In the genomic region with DNA sequence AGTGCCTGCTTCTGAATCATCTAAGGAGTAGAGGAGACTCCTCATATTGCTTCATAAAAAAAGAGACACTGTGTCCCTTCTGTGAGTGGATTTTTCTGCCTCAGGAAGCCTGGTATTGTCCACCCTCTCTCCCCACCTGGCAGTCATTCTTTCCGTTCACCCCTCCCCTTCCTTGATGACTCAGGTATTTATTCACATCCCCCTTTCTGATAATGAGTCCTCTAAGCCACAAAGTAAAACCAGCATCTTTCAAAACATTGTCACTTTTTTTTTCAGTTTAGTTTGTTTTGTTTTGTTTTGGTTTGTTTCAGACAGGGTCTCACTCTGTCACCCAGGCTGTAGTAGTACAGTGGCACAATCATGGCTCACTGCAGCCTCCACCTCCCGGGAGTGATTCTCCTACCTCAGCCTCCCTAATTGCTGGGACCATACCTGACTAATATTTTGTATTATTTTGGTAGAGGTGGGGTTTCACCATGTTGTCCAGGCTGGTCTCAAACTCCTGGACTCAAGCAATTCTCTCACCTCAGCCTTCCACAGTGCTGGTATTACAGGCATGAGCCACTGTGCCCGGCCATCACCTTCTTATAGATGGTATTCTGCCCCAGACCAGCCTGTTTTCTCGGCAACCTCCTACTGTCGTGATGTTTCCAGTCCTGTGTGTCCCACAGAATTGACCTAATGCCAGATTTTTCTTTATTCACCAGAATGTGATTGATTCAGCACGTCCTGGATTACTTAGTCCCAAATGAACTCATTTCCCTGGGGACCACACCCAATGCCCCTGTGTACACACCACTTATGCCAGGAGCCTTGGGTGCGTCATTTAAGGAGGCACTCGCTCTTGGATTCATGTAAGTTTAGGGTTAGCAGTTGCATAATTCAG, we compare ENCODE assay signal across 8 cellular contexts.
DNase-seq lines count a peak whose midpoint lies in the region; ATAC-seq and TF ChIP-seq lines count a peak whose summit lies in the region.

No MANE protein-coding gene starts in this region.

- POLR2A ChIA-PET in SK-N-SH (lab: Yijun Ruan, JAX): no interaction called here

- DNase-seq in AG20443 (ENCODE audit: low spot score) (peak; percentile 22), SK-N-SH (no peak), fibroblast of the aortic adventitia (ENCODE audit: low read depth) (peak; percentile 46), NCI-H128 (lab: John Stamatoyannopoulos, UW; ENCODE audit: unreplicated experiment) (no peak), NCI-H526 treated with DMSO at 0.1 percent for 48 hours (lab: John Stamatoyannopoulos, UW) (no peak), AG08396 (ENCODE audit: low spot score) (no peak)

- WGBS in SK-N-SH (ENCODE audit: low lambda C conversion rate): 56% methylated on average over 8 of the region's 8 CpGs

- no peaks in the 10 kb centered on the region for H3K9me3 ChIP-seq in SK-N-SH

- H3K4me3 ChIP-seq in SK-N-SH (ENCODE audit: low read depth in 2 of 2, low read length in 1 of 2) (no peak overlapping the region), fibroblast of the aortic adventitia (ENCODE audit: low read depth, low read length) (no peak overlapping the region)

- H4K20me1 ChIP-seq in SK-N-SH (ENCODE audit: insufficient read depth): no peaks in the 10 kb centered on the region

- TF ChIP-seq CTCF in SK-N-SH (IDR thresholded peaks at IDR 0.05): no peak
- TF ChIP-seq CTCF in fibroblast of the aortic adventitia (IDR thresholded peaks at IDR 0.05; ENCODE audit: insufficient read depth, low read length): no peak

- peaks cover 10 to 12% of the 10 kb centered on the region in 2 experiments for H3K4me1 ChIP-seq in SK-N-SH (ENCODE audit: control insufficient read depth in 1 of 2, insufficient read depth in 2 of 2, low read depth in 1 of 2, low read length in 1 of 2)

- no peaks in the 10 kb centered on the region for H3K79me2 ChIP-seq in SK-N-SH (ENCODE audit: insufficient read depth)

- ATAC-seq in GM19035 (IDR thresholded peaks at IDR 0.05; ENCODE audit: unreplicated experiment) (peak; percentile 84), HG03103 (IDR thresholded peaks at IDR 0.05; ENCODE audit: low read depth, unreplicated experiment) (peak; percentile 88)

- no peak overlapping the region for H2AFZ ChIP-seq in SK-N-SH (ENCODE audit: low read depth)

- H3K27me3 ChIP-seq in SK-N-SH (ENCODE audit: insufficient read depth): no peaks in the 10 kb centered on the region

- H3K4me2 ChIP-seq in SK-N-SH: peak overlapping the region; percentile 4; the same call in 1 of the 2 replicates

- H3K9me2 ChIP-seq in SK-N-SH: no peaks in the 10 kb centered on the region

- peak overlapping the region in 1 of 2 experiments; percentile 56; a peak in 2 of 4 replicates for H3K27ac ChIP-seq in SK-N-SH (ENCODE audit: low read depth in 2 of 2, low read length in 1 of 2)

- H3F3A ChIP-seq in SK-N-SH (replicated peaks; ENCODE audit: insufficient read depth): peaks cover 13% of the 10 kb centered on the region

- H3K9ac ChIP-seq in SK-N-SH: no peak overlapping the region

- no peak for TF ChIP-seq RAD21 in SK-N-SH (IDR thresholded peaks at IDR 0.05; ENCODE audit: low read length)

- CTCF ChIA-PET in SK-N-SH (lab: Yijun Ruan, JAX): no interaction called here

- no peaks in the 10 kb centered on the region for H3K36me3 ChIP-seq in SK-N-SH (replicated peaks in 1 of 2; ENCODE audit: control insufficient read depth in 1 of 2, insufficient read depth in 2 of 2, low read length in 1 of 2)

- TF ChIP-seq EP300 in SK-N-SH (IDR thresholded peaks at IDR 0.05; ENCODE audit: borderline replicate concordance in 1 of 2, low read depth in 1 of 2, low read length in 1 of 2): no peak

TF ChIP-seq in SK-N-SH, 30 proteins besides CTCF, POLR2A, EP300 and RAD21 (continues in another document):
- TF ChIP-seq FOSL2 (IDR thresholded peaks at IDR 0.05; ENCODE audit: borderline replicate concordance, low read depth): peak; percentile 53; the same call in 1 of the 2 replicates
- TF ChIP-seq TCF12 (IDR thresholded peaks at IDR 0.05): peak; percentile 56; the same call in 1 of the 2 replicates
- TF ChIP-seq, protein P1, sequence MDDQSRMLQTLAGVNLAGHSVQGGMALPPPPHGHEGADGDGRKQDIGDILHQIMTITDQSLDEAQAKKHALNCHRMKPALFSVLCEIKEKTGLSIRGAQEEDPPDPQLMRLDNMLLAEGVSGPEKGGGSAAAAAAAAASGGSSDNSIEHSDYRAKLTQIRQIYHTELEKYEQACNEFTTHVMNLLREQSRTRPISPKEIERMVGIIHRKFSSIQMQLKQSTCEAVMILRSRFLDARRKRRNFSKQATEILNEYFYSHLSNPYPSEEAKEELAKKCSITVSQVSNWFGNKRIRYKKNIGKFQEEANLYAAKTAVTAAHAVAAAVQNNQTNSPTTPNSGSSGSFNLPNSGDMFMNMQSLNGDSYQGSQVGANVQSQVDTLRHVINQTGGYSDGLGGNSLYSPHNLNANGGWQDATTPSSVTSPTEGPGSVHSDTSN (IDR thresholded peaks at IDR 0.05): no peak
- no peak for TF ChIP-seq MEF2A (IDR thresholded peaks at IDR 0.05; ENCODE audit: borderline replicate concordance, low read depth)
- TF ChIP-seq, protein P2, sequence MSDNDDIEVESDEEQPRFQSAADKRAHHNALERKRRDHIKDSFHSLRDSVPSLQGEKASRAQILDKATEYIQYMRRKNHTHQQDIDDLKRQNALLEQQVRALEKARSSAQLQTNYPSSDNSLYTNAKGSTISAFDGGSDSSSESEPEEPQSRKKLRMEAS (IDR thresholded peaks at IDR 0.05; ENCODE audit: low read depth): no peak
- TF ChIP-seq CHD2 (IDR thresholded peaks at IDR 0.05; ENCODE audit: low read length, partially characterized antibody): no peak
- no peak for TF ChIP-seq RXRA (IDR thresholded peaks at IDR 0.05; ENCODE audit: borderline replicate concordance, low read depth)
- no peak for TF ChIP-seq YY1 (IDR thresholded peaks at IDR 0.05; ENCODE audit: low read depth)
- TF ChIP-seq POLR2AphosphoS5 (IDR thresholded peaks at IDR 0.05; ENCODE audit: low read depth, low read length): no peak
- TF ChIP-seq GABPA (IDR thresholded peaks at IDR 0.05; ENCODE audit: low read depth): no peak
- TF ChIP-seq EZH2phosphoT487 (IDR thresholded peaks at IDR 0.05; ENCODE audit: borderline replicate concordance, low read depth): no peak
- no peak for TF ChIP-seq ELF1 (IDR thresholded peaks at IDR 0.05)
- no peak for TF ChIP-seq NFIC (IDR thresholded peaks at IDR 0.05; ENCODE audit: borderline replicate concordance)
- TF ChIP-seq FOXJ3 (CRISPR knock-in tag; IDR thresholded peaks at IDR 0.05): no peak
- TF ChIP-seq MXI1 (IDR thresholded peaks at IDR 0.05; ENCODE audit: low read depth, low read length): no peak
- TF ChIP-seq SIN3A (IDR thresholded peaks at IDR 0.05; ENCODE audit: borderline replicate concordance, low read depth, low read length): no peak
- no peak for TF ChIP-seq RCOR1 (IDR thresholded peaks at IDR 0.05; ENCODE audit: low read length)
- TF ChIP-seq, protein P3, sequence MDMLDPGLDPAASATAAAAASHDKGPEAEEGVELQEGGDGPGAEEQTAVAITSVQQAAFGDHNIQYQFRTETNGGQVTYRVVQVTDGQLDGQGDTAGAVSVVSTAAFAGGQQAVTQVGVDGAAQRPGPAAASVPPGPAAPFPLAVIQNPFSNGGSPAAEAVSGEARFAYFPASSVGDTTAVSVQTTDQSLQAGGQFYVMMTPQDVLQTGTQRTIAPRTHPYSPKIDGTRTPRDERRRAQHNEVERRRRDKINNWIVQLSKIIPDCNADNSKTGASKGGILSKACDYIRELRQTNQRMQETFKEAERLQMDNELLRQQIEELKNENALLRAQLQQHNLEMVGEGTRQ (IDR thresholded peaks at IDR 0.05; ENCODE audit: borderline replicate concordance, low read depth, low read length): no peak
- TF ChIP-seq, protein P4, sequence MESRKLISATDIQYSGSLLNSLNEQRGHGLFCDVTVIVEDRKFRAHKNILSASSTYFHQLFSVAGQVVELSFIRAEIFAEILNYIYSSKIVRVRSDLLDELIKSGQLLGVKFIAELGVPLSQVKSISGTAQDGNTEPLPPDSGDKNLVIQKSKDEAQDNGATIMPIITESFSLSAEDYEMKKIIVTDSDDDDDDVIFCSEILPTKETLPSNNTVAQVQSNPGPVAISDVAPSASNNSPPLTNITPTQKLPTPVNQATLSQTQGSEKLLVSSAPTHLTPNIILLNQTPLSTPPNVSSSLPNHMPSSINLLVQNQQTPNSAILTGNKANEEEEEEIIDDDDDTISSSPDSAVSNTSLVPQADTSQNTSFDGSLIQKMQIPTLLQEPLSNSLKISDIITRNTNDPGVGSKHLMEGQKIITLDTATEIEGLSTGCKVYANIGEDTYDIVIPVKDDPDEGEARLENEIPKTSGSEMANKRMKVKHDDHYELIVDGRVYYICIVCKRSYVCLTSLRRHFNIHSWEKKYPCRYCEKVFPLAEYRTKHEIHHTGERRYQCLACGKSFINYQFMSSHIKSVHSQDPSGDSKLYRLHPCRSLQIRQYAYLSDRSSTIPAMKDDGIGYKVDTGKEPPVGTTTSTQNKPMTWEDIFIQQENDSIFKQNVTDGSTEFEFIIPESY (IDR thresholded peaks at IDR 0.05; ENCODE audit: borderline replicate concordance, low read depth): no peak
- TF ChIP-seq, protein P5, sequence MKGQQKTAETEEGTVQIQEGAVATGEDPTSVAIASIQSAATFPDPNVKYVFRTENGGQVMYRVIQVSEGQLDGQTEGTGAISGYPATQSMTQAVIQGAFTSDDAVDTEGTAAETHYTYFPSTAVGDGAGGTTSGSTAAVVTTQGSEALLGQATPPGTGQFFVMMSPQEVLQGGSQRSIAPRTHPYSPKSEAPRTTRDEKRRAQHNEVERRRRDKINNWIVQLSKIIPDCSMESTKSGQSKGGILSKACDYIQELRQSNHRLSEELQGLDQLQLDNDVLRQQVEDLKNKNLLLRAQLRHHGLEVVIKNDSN (IDR thresholded peaks at IDR 0.05; ENCODE audit: borderline replicate concordance, low read depth): no peak
- TF ChIP-seq, protein P6, sequence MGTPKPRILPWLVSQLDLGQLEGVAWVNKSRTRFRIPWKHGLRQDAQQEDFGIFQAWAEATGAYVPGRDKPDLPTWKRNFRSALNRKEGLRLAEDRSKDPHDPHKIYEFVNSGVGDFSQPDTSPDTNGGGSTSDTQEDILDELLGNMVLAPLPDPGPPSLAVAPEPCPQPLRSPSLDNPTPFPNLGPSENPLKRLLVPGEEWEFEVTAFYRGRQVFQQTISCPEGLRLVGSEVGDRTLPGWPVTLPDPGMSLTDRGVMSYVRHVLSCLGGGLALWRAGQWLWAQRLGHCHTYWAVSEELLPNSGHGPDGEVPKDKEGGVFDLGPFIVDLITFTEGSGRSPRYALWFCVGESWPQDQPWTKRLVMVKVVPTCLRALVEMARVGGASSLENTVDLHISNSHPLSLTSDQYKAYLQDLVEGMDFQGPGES (IDR thresholded peaks at IDR 0.05; ENCODE audit: low read depth, low read length): no peak

Comparison
In these comparisons a context has a peak if more than half of its experiments do, and no peak if none do; other contexts are left out.
1. DNase-seq: peak in AG20443 (single experiment) and fibroblast of the aortic adventitia (single experiment); none in SK-N-SH (single experiment), NCI-H128 (single experiment), NCI-H526 treated with DMSO at 0.1 percent for 48 hours (single experiment) and AG08396 (single experiment).